ENCODE assay signal across 8 cellular contexts in genomic region chr7:47570649-47571050, GRCh38. TPM values are rescaled to one million over a fixed set of nuclear protein-coding genes. Genes with fewer than 3 reads are reported as not detected.
DNase-seq lines count a peak whose midpoint lies in the region; ATAC-seq and TF ChIP-seq lines count a peak whose summit lies in the region.

No MANE protein-coding gene starts in this region.

- H3K14ac ChIP-seq in H9 (ENCODE audit: insufficient read depth, low read length): no peak overlapping the region

- H3K4me1 Mint-ChIP-seq in IgD-negative memory B cell (peaks cover 42 to 58% (median 50%) of the 10 kb centered on the region in 3 donors), memory B cell (peaks cover 48% of the 10 kb centered on the region), H9 (peaks cover 26 to 45% of the 10 kb centered on the region in 2 experiments)

- H3K23me2 ChIP-seq in H9 (ENCODE audit: insufficient read length, low read depth, low read length, poor library complexity, severe bottlenecking): no peaks in the 10 kb centered on the region

- H3K4me3 Mint-ChIP-seq in IgD-negative memory B cell (peak overlapping the region in 3 of 4 donors; percentile 54 to 93 (median 86)), memory B cell (no peak overlapping the region), H9 (no peak overlapping the region)

- H4K8ac ChIP-seq in H9 (replicated peaks; ENCODE audit: insufficient read length, low read depth, low read length): no peak overlapping the region

- DNase-seq in choroid plexus epithelial cell (ENCODE audit: low read depth): peak; percentile 67
- no peak for DNase-seq in memory B cell (ENCODE audit: low spot score in 2 of 2)
- DNase-seq in suprapubic skin (ENCODE audit: low spot score in 2 of 2): no peak
- DNase-seq in H9: no peak
- no peak for DNase-seq in islet precursor cell
- DNase-seq in activated naive CD4-positive, alpha-beta T cell treated with anti-CD3 and anti-CD28 coated beads, Interleukin-2, amount 50 U/mL, for 16 hours: no peak

- no peak for TF ChIP-seq EP300 in suprapubic skin (IDR thresholded peaks at IDR 0.05)

- no peak overlapping the region for H2BK120ac ChIP-seq in H9 (ENCODE audit: low read depth, low read length, poor library complexity, severe bottlenecking)

- no peak overlapping the region for H4K91ac ChIP-seq in H9 (ENCODE audit: insufficient read length, low read depth, low read length)

- H2BK15ac ChIP-seq in H9 (ENCODE audit: low read depth, low read length): no peak overlapping the region

- no peaks in the 10 kb centered on the region for H4K20me1 ChIP-seq in H9 (ENCODE audit: control insufficient read depth, insufficient read depth, insufficient read length)

- H3K18ac ChIP-seq in H9 (ENCODE audit: insufficient read length, low read depth, low read length): no peak overlapping the region

- H3K79me1 ChIP-seq in H9 (ENCODE audit: insufficient read depth, low read depth, low read length, poor library complexity, severe bottlenecking): no peaks in the 10 kb centered on the region

- H3K27me3 Mint-ChIP-seq in IgD-negative memory B cell (peaks cover 1% of the 10 kb centered on the region), memory B cell (no peaks in the 10 kb centered on the region), H9 (ENCODE audit: low read depth) (no peaks in the 10 kb centered on the region; the same call in 1 of the 2 replicates)

- H3K79me2 ChIP-seq in H9 (ENCODE audit: insufficient read depth, low read length): no peaks in the 10 kb centered on the region

- no peak overlapping the region for H3K56ac ChIP-seq in H9 (ENCODE audit: insufficient read length, low read depth, low read length)

- H3K4ac ChIP-seq in H9 (ENCODE audit: low read depth, low read length): no peak overlapping the region

- H3K27me3 ChIP-seq in suprapubic skin: no peaks in the 10 kb centered on the region
- no peaks in the 10 kb centered on the region for H3K27me3 ChIP-seq in H9 (ENCODE audit: insufficient read depth, low read length)

- TF ChIP-seq CTCF in choroid plexus epithelial cell (conservative IDR thresholded peaks at IDR 0.05; ENCODE audit: low read depth, low read length) (no peak), suprapubic skin (IDR thresholded peaks at IDR 0.05) (no peak), H9 (conservative IDR thresholded peaks at IDR 0.05) (no peak)

- no peak for TF ChIP-seq POLR2A in suprapubic skin (IDR thresholded peaks at IDR 0.05)

- no peak overlapping the region for H4K5ac ChIP-seq in H9 (ENCODE audit: insufficient read length, low read depth, low read length)

- H3K4me3 ChIP-seq in choroid plexus epithelial cell (ENCODE audit: low read depth, low read length) (no peak overlapping the region), suprapubic skin (no peak overlapping the region)

- H3K36me3 Mint-ChIP-seq in IgD-negative memory B cell (peaks cover 2% of the 10 kb centered on the region), memory B cell (peaks cover 8% of the 10 kb centered on the region), H9 (ENCODE audit: insufficient read depth in 1 of 3, low read depth in 3 of 3) (no peaks in the 10 kb centered on the region; a peak in 1 of 7 replicates)

- no peak overlapping the region for H3K4me2 ChIP-seq in H9 (ENCODE audit: insufficient read depth, insufficient read length, low read length)

- H2AFZ ChIP-seq in H9 (ENCODE audit: low read length): no peak overlapping the region

- no peaks in the 10 kb centered on the region for H3K36me3 ChIP-seq in suprapubic skin

- H3K9me3 ChIP-seq in suprapubic skin (no peaks in the 10 kb centered on the region), H9 (ENCODE audit: control insufficient read depth, low read depth, low read length) (no peaks in the 10 kb centered on the region)

- no peak overlapping the region for H2BK5ac ChIP-seq in H9 (ENCODE audit: insufficient read length, low read length)

- H2AK5ac ChIP-seq in H9 (ENCODE audit: insufficient read length, low read length): no peak overlapping the region

- ATAC-seq in memory B cell (ENCODE audit: low read depth) (no peak), HG03280 (IDR thresholded peaks at IDR 0.05; ENCODE audit: unreplicated experiment) (no peak)

- H2BK20ac ChIP-seq in H9 (ENCODE audit: low read depth, low read length, poor library complexity, severe bottlenecking): no peak overlapping the region

- no peak overlapping the region for H2BK12ac ChIP-seq in H9 (ENCODE audit: insufficient read length, low read depth, low read length)

- no peak overlapping the region for H3T11ph ChIP-seq in H9 (ENCODE audit: low read length)

- H3K27ac Mint-ChIP-seq in IgD-negative memory B cell (peak overlapping the region; percentile 53 to 71 (median 60)), memory B cell (peak overlapping the region; percentile 81), H9 (peak overlapping the region in 1 of 3 experiments; percentile 16; a peak in 1 of 7 replicates)

- H3K27ac ChIP-seq in suprapubic skin (peak overlapping the region; percentile 82), H9 (ENCODE audit: insufficient read length, low read depth, low read length) (no peak overlapping the region)

- WGBS in suprapubic skin: 46% methylated on average over 4 of the region's 4 CpGs
- no CpG with 5 or more reads among the region's 4 CpGs for WGBS in H9 (ENCODE audit: extremely low coverage, insufficient read length, low lambda C conversion rate)

- H3K4me1 ChIP-seq in suprapubic skin (peaks cover 61% of the 10 kb centered on the region), H9 (ENCODE audit: insufficient read depth, low read length) (peaks cover 4% of the 10 kb centered on the region; the same call in 1 of the 2 replicates)

- H3K9ac ChIP-seq in H9 (ENCODE audit: extremely low read depth, insufficient read length, low read length): no peak overlapping the region

- no peak overlapping the region for H3K23ac ChIP-seq in H9 (ENCODE audit: insufficient read length, low read depth, low read length)

- H3K9me3 Mint-ChIP-seq in IgD-negative memory B cell (no peaks in the 10 kb centered on the region), memory B cell (no peaks in the 10 kb centered on the region), H9 (no peaks in the 10 kb centered on the region)

RNA-seq across cellular contexts. Expression of gene TNS3, which starts 11.3 kb away (rescaled TPM):
- polyA plus RNA-seq in IgD-negative memory B cell: 12.5 TPM
- total RNA-seq in suprapubic skin (10 to 100 TPM; 14.3 to 53.0 (median 31.9) TPM), H9 (2021) (9.2 and 9.5 TPM in 2 replicates)

Comparison
In these comparisons a context has a peak if more than half of its experiments do, and no peak if none do; other contexts are left out.
1. H3K4me3 Mint-ChIP-seq: peak in IgD-negative memory B cell (3 of 4); none in memory B cell (single experiment) and H9 (0 of 2).